ENCODE assay signal across 9 cellular contexts in genomic region chr12:130401703-130402102, GRCh38.
DNase-seq lines count a peak whose midpoint lies in the region; ATAC-seq and TF ChIP-seq lines count a peak whose summit lies in the region.
"Had no signal": no experiment of that assay in that cellular context is flagged by ENCODE, and none has a peak within 500 bp of the region (broad histone marks: within the 10 kb centered on the region; RNA-seq: fewer than 3 reads in every experiment).

No MANE protein-coding gene starts in this region.

- POLR2A ChIA-PET in MCF 10A (lab: Yijun Ruan, JAX): no interaction called here
- POLR2A ChIA-PET in activated CD8-positive, alpha-beta T cell treated with anti-CD3 and anti-CD28 coated beads for 36 hours (lab: Charles Lee): no interaction called here

- H3K27me3 Mint-ChIP-seq in MCF 10A (ENCODE audit: insufficient read depth, unreplicated experiment): peaks cover 22% of the 10 kb centered on the region
- no peaks in the 10 kb centered on the region for H3K27me3 Mint-ChIP-seq in activated CD8-positive, alpha-beta T cell treated with anti-CD3 and anti-CD28 coated beads for 36 hours

- H3K4me3 ChIP-seq in breast epithelium (no peak overlapping the region), left ventricle myocardium inferior (no peak overlapping the region)
- H3K4me3 ChIP-seq: BLaER1 had no signal

- DNase-seq in MCF 10A (ENCODE audit: unreplicated experiment) (no peak), breast epithelium (ENCODE audit: low spot score in 2 of 2) (no peak), NCI-H510A (lab: John Stamatoyannopoulos, UW) (peak; percentile 21), left ventricle myocardium inferior (no peak), superior temporal gyrus (ENCODE audit: extremely low spot score) (peak; percentile 50), NCI-H524 treated with DMSO at 0.1 percent for 48 hours (lab: John Stamatoyannopoulos, UW) (no peak)
- DNase-seq in activated CD8-positive, alpha-beta T cell treated with anti-CD3 and anti-CD28 coated beads for 36 hours: no peak

- no peaks in the 10 kb centered on the region for H3K4me1 ChIP-seq in breast epithelium
- peaks cover 3% of the 10 kb centered on the region for H3K4me1 ChIP-seq in left ventricle myocardium inferior

- no peak overlapping the region for H3K27ac Mint-ChIP-seq in MCF 10A (ENCODE audit: low read depth, unreplicated experiment)
- no peak overlapping the region for H3K27ac Mint-ChIP-seq in activated CD8-positive, alpha-beta T cell treated with anti-CD3 and anti-CD28 coated beads for 36 hours

- no peak for TF ChIP-seq POLR2A in breast epithelium (IDR thresholded peaks at IDR 0.05)

- no peak for ATAC-seq in activated CD8-positive, alpha-beta T cell treated with anti-CD3 and anti-CD28 coated beads for 36 hours
- ATAC-seq in GM18520 (IDR thresholded peaks at IDR 0.05; ENCODE audit: unreplicated experiment): no peak

- CTCF ChIA-PET in MCF 10A (lab: Yijun Ruan, JAX): interaction anchor here (0.5 to 2.2 kb wide), 12 partner anchors 19 to 1325 kb away, joined by 3 to 11 read pairs (median 4); no protein-coding TSS in a partner anchor
- CTCF ChIA-PET in activated CD8-positive, alpha-beta T cell treated with anti-CD3 and anti-CD28 coated beads for 36 hours (lab: Charles Lee): no interaction called here

- H3K4me1 Mint-ChIP-seq in MCF 10A (ENCODE audit: insufficient read depth, unreplicated experiment): peaks cover 6% of the 10 kb centered on the region
- no peaks in the 10 kb centered on the region for H3K4me1 Mint-ChIP-seq in activated CD8-positive, alpha-beta T cell treated with anti-CD3 and anti-CD28 coated beads for 36 hours (ENCODE audit: low read depth)

- H3K9me3 ChIP-seq in breast epithelium: no peaks in the 10 kb centered on the region
- no peaks in the 10 kb centered on the region for H3K9me3 ChIP-seq in left ventricle myocardium inferior (replicated peaks)
- H3K9me3 ChIP-seq: BLaER1 had no signal

- no peak overlapping the region for H3K4me3 Mint-ChIP-seq in MCF 10A (ENCODE audit: unreplicated experiment)
- no peak overlapping the region for H3K4me3 Mint-ChIP-seq in activated CD8-positive, alpha-beta T cell treated with anti-CD3 and anti-CD28 coated beads for 36 hours

- H3K27ac ChIP-seq in breast epithelium (no peak overlapping the region), left ventricle myocardium inferior (replicated peaks) (no peak overlapping the region)
- H3K27ac ChIP-seq: BLaER1 had no signal

- H3K36me3 ChIP-seq in breast epithelium (no peaks in the 10 kb centered on the region), left ventricle myocardium inferior (no peaks in the 10 kb centered on the region)
- H3K36me3 ChIP-seq: BLaER1 had no signal

- H3K27me3 ChIP-seq in breast epithelium: peaks cover 0 to 4% of the 10 kb centered on the region in 2 donors
- H3K27me3 ChIP-seq in left ventricle myocardium inferior (ENCODE audit: low read depth): peaks cover 57% of the 10 kb centered on the region
- H3K27me3 ChIP-seq: BLaER1 had no signal

- peaks cover 2% of the 10 kb centered on the region for H3K36me3 Mint-ChIP-seq in MCF 10A (ENCODE audit: insufficient read depth, unreplicated experiment)
- no peaks in the 10 kb centered on the region for H3K36me3 Mint-ChIP-seq in activated CD8-positive, alpha-beta T cell treated with anti-CD3 and anti-CD28 coated beads for 36 hours (ENCODE audit: low read depth)

- BruUV-seq in MCF 10A (replicated peaks; lab: Mats Ljungman, UMichigan): no TSS peak

- TF ChIP-seq CTCF in MCF 10A (IDR thresholded peaks at IDR 0.05; ENCODE audit: unreplicated experiment) (peak; percentile 27), breast epithelium (IDR thresholded peaks at IDR 0.05) (no peak), left ventricle myocardium inferior (IDR thresholded peaks at IDR 0.05; ENCODE audit: borderline replicate concordance) (peak; percentile 52)
- TF ChIP-seq CTCF in activated CD8-positive, alpha-beta T cell treated with anti-CD3 and anti-CD28 coated beads for 36 hours (IDR thresholded peaks at IDR 0.05): no peak

- no peaks in the 10 kb centered on the region for H3K9me3 Mint-ChIP-seq in MCF 10A (ENCODE audit: unreplicated experiment)
- H3K9me3 Mint-ChIP-seq in activated CD8-positive, alpha-beta T cell treated with anti-CD3 and anti-CD28 coated beads for 36 hours: no peaks in the 10 kb centered on the region

- intact Hi-C loops in MCF 10A (cut with micrococcal nuclease) (loop anchor here (1.0 kb wide), 1 partner anchor 347 kb away; no protein-coding TSS in a partner anchor), breast epithelium (cut with DNase I; ENCODE audit: low total_unique reads) (no loop called here), left ventricle myocardium inferior (cut with micrococcal nuclease) (loop anchor here (5.0 kb wide), 1 partner anchor 346 kb away; no protein-coding TSS in a partner anchor)
- intact Hi-C loops in activated CD8-positive, alpha-beta T cell treated with anti-CD3 and anti-CD28 coated beads for 36 hours (cut with micrococcal nuclease): no loop called here

Comparison
In these comparisons a context has a peak if more than half of its experiments do, and no peak if none do; other contexts are left out.
1. CTCF ChIP-seq: peak in MCF 10A (single experiment) and left ventricle myocardium inferior (single experiment); none in breast epithelium (0 of 3) and activated CD8-positive, alpha-beta T cell treated with anti-CD3 and anti-CD28 coated beads for 36 hours (single experiment).
2. intact Hi-C loops: an anchor here in MCF 10A (1.0 kb wide) and left ventricle myocardium inferior (5.0 kb wide); none called in breast epithelium and activated CD8-positive, alpha-beta T cell treated with anti-CD3 and anti-CD28 coated beads for 36 hours.
3. DNase-seq: peak in NCI-H510A (single experiment) and superior temporal gyrus (single experiment); none in MCF 10A (single experiment), breast epithelium (0 of 2), left ventricle myocardium inferior (single experiment), NCI-H524 treated with DMSO at 0.1 percent for 48 hours (single experiment) and activated CD8-positive, alpha-beta T cell treated with anti-CD3 and anti-CD28 coated beads for 36 hours (single experiment).